8 cellular contexts compared by ENCODE assay signal in genomic region chr6:57173886-57174510, GRCh38. TPM values are rescaled to one million over a fixed set of nuclear protein-coding genes. Genes with fewer than 3 reads are reported as not detected.
DNase-seq lines count a peak whose midpoint lies in the region; TF ChIP-seq lines count a peak whose summit lies in the region.

No MANE protein-coding gene starts in this region.

- H3K4me3 ChIP-seq in epithelial cell of esophagus (ENCODE audit: low read length): no peak overlapping the region

- peaks cover 49% of the 10 kb centered on the region for H3K4me1 Mint-ChIP-seq in activated T-cell treated with anti-CD3 and anti-CD28 coated beads, Interleukin-2, amount 50 U/mL, for 24 hours (ENCODE audit: low read depth)

- intact Hi-C loops in head of caudate nucleus (cut with DNase I): loop anchor here (5.0 to 10.0 kb wide), 3 partner anchors 48 to 141 kb away; partner anchors contain the start of genes KIAA1586, PRIM2 and RAB23

- peak overlapping the region; percentile 89 for H3K4me3 Mint-ChIP-seq in activated T-cell treated with anti-CD3 and anti-CD28 coated beads, Interleukin-2, amount 50 U/mL, for 24 hours

- H3K27me3 Mint-ChIP-seq in activated T-cell treated with anti-CD3 and anti-CD28 coated beads, Interleukin-2, amount 50 U/mL, for 24 hours: no peaks in the 10 kb centered on the region

- TF ChIP-seq CTCF in epithelial cell of esophagus (IDR thresholded peaks at IDR 0.05; ENCODE audit: insufficient read depth, low read depth, low read length, missing control alignments): no peak

- peaks cover 45% of the 10 kb centered on the region for H3K36me3 Mint-ChIP-seq in activated T-cell treated with anti-CD3 and anti-CD28 coated beads, Interleukin-2, amount 50 U/mL, for 24 hours (ENCODE audit: low read depth)

- H3K9me3 Mint-ChIP-seq in activated T-cell treated with anti-CD3 and anti-CD28 coated beads, Interleukin-2, amount 50 U/mL, for 24 hours: no peaks in the 10 kb centered on the region

- no peak for DNase-seq in activated T-cell treated with anti-CD3 and anti-CD28 coated beads, Interleukin-2, amount 50 U/mL, for 24 hours
- no peak for DNase-seq in activated T-cell treated with anti-CD3 and anti-CD28 coated beads, Interleukin-2, amount 50 U/mL, for 1 hour
- DNase-seq in RKO (ENCODE audit: low spot score) (peak; percentile 88), epithelial cell of esophagus (ENCODE audit: low read depth) (peak; percentile 74), renal cortical epithelial cell (ENCODE audit: low read depth) (peak; percentile 77), head of caudate nucleus (no peak), DMS153 treated with DMSO at 0.1 percent for 48 hours (lab: John Stamatoyannopoulos, UW; ENCODE audit: unreplicated experiment) (no peak)
- DNase-seq in effector CD4-positive, alpha-beta T cell: no peak

- peak overlapping the region; percentile 95 for H3K27ac Mint-ChIP-seq in activated T-cell treated with anti-CD3 and anti-CD28 coated beads, Interleukin-2, amount 50 U/mL, for 24 hours

RNA-seq across cellular contexts. Expression of gene BAG2, which starts 1.9 kb away (rescaled TPM):
- 9.2 and 14.6 TPM in 2 replicates for total RNA-seq in renal cortical epithelial cell

RNA-seq across cellular contexts. Expression of gene RAB23, which starts 48.1 kb away (rescaled TPM):
- 19.6 and 24.5 TPM in 2 replicates for total RNA-seq in renal cortical epithelial cell

Comparison
In these comparisons a context has a peak if more than half of its experiments do, and no peak if none do; other contexts are left out.
1. DNase-seq: peak in RKO (single experiment), epithelial cell of esophagus (single experiment) and renal cortical epithelial cell (single experiment); none in activated T-cell treated with anti-CD3 and anti-CD28 coated beads, Interleukin-2, amount 50 U/mL, for 24 hours (single experiment), activated T-cell treated with anti-CD3 and anti-CD28 coated beads, Interleukin-2, amount 50 U/mL, for 1 hour (single experiment), effector CD4-positive, alpha-beta T cell (single experiment), head of caudate nucleus (0 of 42) and DMS153 treated with DMSO at 0.1 percent for 48 hours (single experiment).